In the genomic region with DNA sequence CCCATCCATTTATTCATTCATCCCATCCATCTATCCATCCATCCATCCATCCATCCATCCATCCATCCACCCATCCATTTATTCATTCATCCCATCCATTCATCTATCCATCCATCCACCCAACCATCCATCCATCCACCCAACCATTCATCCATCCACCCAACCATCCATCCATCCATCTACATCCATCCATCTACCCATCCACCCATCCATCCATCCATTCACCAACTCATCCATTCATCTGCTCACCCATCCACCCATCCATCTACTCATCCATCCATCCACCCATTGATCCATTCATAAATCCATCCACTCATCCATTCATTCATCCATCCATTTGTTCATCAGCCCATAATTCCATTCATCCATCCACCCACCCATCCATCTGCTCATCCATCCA, we compare ENCODE assay signal across 26 cellular contexts. TPM values are rescaled to one million over a fixed set of nuclear protein-coding genes. Genes with fewer than 3 reads are reported as not detected.
DNase-seq lines count a peak whose midpoint lies in the region; ATAC-seq, FAIRE-seq and TF ChIP-seq lines count a peak whose summit lies in the region.
"Had no signal": no experiment of that assay in that cellular context is flagged by ENCODE, and none has a peak within 500 bp of the region (broad histone marks: within the 10 kb centered on the region; RNA-seq: fewer than 3 reads in every experiment).

No MANE protein-coding gene starts in this region.

- TF ChIP-seq RAD21 in IMR-90 (IDR thresholded peaks at IDR 0.05; ENCODE audit: low read length) (no peak), H1 (IDR thresholded peaks at IDR 0.05 in 1 of 2, conservative IDR thresholded peaks at IDR 0.05 in 1 of 2; ENCODE audit: low read depth in 2 of 2, low read length in 2 of 2) (no peak)

- H3K9me3 ChIP-seq in BLaER1: peaks cover 53% of the 10 kb centered on the region
- H3K9me3 ChIP-seq in IMR-90 (ENCODE audit: control insufficient read depth, insufficient read depth, low read length): no peaks in the 10 kb centered on the region
- peaks cover 0 to 6% of the 10 kb centered on the region in 2 experiments; a peak in 2 of 4 replicates for H3K9me3 ChIP-seq in H1 (ENCODE audit: insufficient read depth in 2 of 2, low read depth in 1 of 2, low read length in 1 of 2)
- H3K9me3 ChIP-seq: BE2C, HAP-1 had no signal

- H3K27ac Mint-ChIP-seq in Calu3 (ENCODE audit: unreplicated experiment): peak overlapping the region; percentile 4
- H3K27ac Mint-ChIP-seq: CD8-positive, alpha-beta T cell had no signal

- no peak overlapping the region for H3K4ac ChIP-seq in IMR-90 (ENCODE audit: low read depth, low read length)
- H3K4ac ChIP-seq in H1 (replicated peaks; ENCODE audit: insufficient read length, low read depth, low read length): no peak overlapping the region

- intact Hi-C loops in Calu3 (cut with micrococcal nuclease; ENCODE audit: unreplicated experiment) (no loop called here), IMR-90 (cut with micrococcal nuclease) (no loop called here)

- no peak overlapping the region for H4K8ac ChIP-seq in IMR-90 (ENCODE audit: low read depth in 2 of 2, low read length in 2 of 2)
- no peak overlapping the region for H4K8ac ChIP-seq in H1 (ENCODE audit: extremely low read depth, insufficient read depth, low read length)

- no peak overlapping the region for H3K18ac ChIP-seq in IMR-90 (ENCODE audit: low read depth, low read length)
- no peak overlapping the region for H3K18ac ChIP-seq in H1 (ENCODE audit: extremely low read depth, low read length)

- no peaks in the 10 kb centered on the region for H3K27me3 Mint-ChIP-seq in Calu3 (ENCODE audit: unreplicated experiment)

- FAIRE-seq in H1 (lab: Jason Lieb, UNC): no peak
- FAIRE-seq: A549, D721Med, GM12878, GM19239 had no signal

- in situ Hi-C loops in IMR-90 (cut with MboI; ENCODE audit: low sequenced_read_pairs): no loop called here

- H2BK120ac ChIP-seq in IMR-90 (ENCODE audit: low read depth, low read length): no peak overlapping the region
- no peak overlapping the region for H2BK120ac ChIP-seq in H1 (replicated peaks; ENCODE audit: low read depth, low read length)

- H3K4me1 Mint-ChIP-seq in Calu3 (ENCODE audit: low read depth, unreplicated experiment): peaks cover 12% of the 10 kb centered on the region

- H2BK20ac ChIP-seq in IMR-90 (ENCODE audit: low read depth, low read length): no peak overlapping the region
- H2BK20ac ChIP-seq in H1 (ENCODE audit: low read length): no peak overlapping the region

- no peaks in the 10 kb centered on the region for H3K79me1 ChIP-seq in IMR-90 (ENCODE audit: low read depth in 1 of 2, low read length in 2 of 2)
- H3K79me1 ChIP-seq in H1 (ENCODE audit: low read depth, low read length): no peaks in the 10 kb centered on the region

- H3K9me1 ChIP-seq in IMR-90 (ENCODE audit: insufficient read depth, low read length): no peaks in the 10 kb centered on the region

- peak overlapping the region; percentile 38 for H3K4me2 ChIP-seq in BLaER1
- H3K4me2 ChIP-seq in IMR-90 (ENCODE audit: low read depth, low read length): no peak overlapping the region
- no peak overlapping the region for H3K4me2 ChIP-seq in H1 (ENCODE audit: insufficient read depth in 1 of 2, low read depth in 2 of 2, low read length in 2 of 2)
- H3K4me2 ChIP-seq: A549 had no signal

- DNase-seq in Calu3 (no peak), IMR-90 (no peak), H1 (ENCODE audit: low read depth in 1 of 2, low spot score in 2 of 2) (no peak), SKM-1 treated with dmso at 0.1 percent for 144 hours (lab: John Stamatoyannopoulos, UW; ENCODE audit: unreplicated experiment) (no peak), pons (ENCODE audit: low spot score) (no peak), NCI-H1092 (lab: John Stamatoyannopoulos, UW) (no peak)
- DNase-seq: 8988T; ACHN; AML-193; BE2C; Caco-2; CD4-positive, CD25-positive, alpha-beta regulatory T cell; CD8-positive, alpha-beta T cell; DMS 273 treated with DMSO at 0.1 percent for 48 hours; DMS79; EL; GDM1; GM23248 had no signal

- H2AK5ac ChIP-seq in IMR-90 (ENCODE audit: low read depth, low read length) (no peak overlapping the region), H1 (ENCODE audit: low read depth, low read length) (no peak overlapping the region)

- POLR2A ChIA-PET in IMR-90 (lab: Charles Lee; ENCODE audit: unreplicated experiment): no interaction called here
- POLR2A ChIA-PET in H1 (lab: Charles Lee; ENCODE audit: partially characterized antibody): no interaction called here

- ATAC-seq in IMR-90 (ENCODE audit: low read depth) (no peak), HG03025 (IDR thresholded peaks at IDR 0.05; ENCODE audit: low FRiP score, unreplicated experiment) (no peak)
- ATAC-seq: A549; CD8-positive, alpha-beta T cell; GM12878 had no signal

- peaks cover 8% of the 10 kb centered on the region for H3K9me3 Mint-ChIP-seq in Calu3 (ENCODE audit: low read depth, unreplicated experiment)

- H4K91ac ChIP-seq in IMR-90 (ENCODE audit: insufficient read depth, low read depth, low read length) (no peak overlapping the region), H1 (replicated peaks; ENCODE audit: insufficient read length, low read length) (no peak overlapping the region)

- no peak for TF ChIP-seq CTCF in Calu3 (IDR thresholded peaks at IDR 0.05; ENCODE audit: unreplicated experiment)
- TF ChIP-seq CTCF in IMR-90 (conservative IDR thresholded peaks at IDR 0.05; ENCODE audit: low read depth, low read length): no peak
- no peak for TF ChIP-seq CTCF in H1 (IDR thresholded peaks at IDR 0.05; ENCODE audit: control extremely low read depth in 1 of 3, insufficient read depth in 1 of 3, low read depth in 1 of 3, low read length in 3 of 3)

- no peak overlapping the region for H3K4me3 Mint-ChIP-seq in Calu3 (ENCODE audit: low read depth, unreplicated experiment)
- H3K4me3 Mint-ChIP-seq: CD4-positive, CD25-positive, alpha-beta regulatory T cell; CD8-positive, alpha-beta T cell had no signal

- no peaks in the 10 kb centered on the region for H3K79me2 ChIP-seq in H1 (ENCODE audit: control insufficient read depth in 1 of 2, insufficient read depth in 2 of 2, low read length in 2 of 2)

- H4K5ac ChIP-seq in IMR-90 (ENCODE audit: low read depth, low read length) (no peak overlapping the region), H1 (ENCODE audit: insufficient read length, low read depth, low read length) (no peak overlapping the region)

- no peak for TF ChIP-seq EP300 in H1 (IDR thresholded peaks at IDR 0.05; ENCODE audit: borderline replicate concordance in 1 of 2, low read depth in 2 of 2, low read length in 2 of 2)

- TF ChIP-seq POLR2A in IMR-90 (IDR thresholded peaks at IDR 0.05; ENCODE audit: low read depth, low read length) (no peak), H1 (IDR thresholded peaks at IDR 0.05; ENCODE audit: control extremely low read depth in 1 of 2, low read depth in 2 of 2, low read length in 2 of 2) (no peak)

- H3K56ac ChIP-seq in IMR-90 (ENCODE audit: extremely low read depth, insufficient read depth, low read length) (no peak overlapping the region), H1 (replicated peaks; ENCODE audit: insufficient read length, low read depth, low read length) (peak overlapping the region; percentile 77)

- no peak overlapping the region for H3K27ac ChIP-seq in BLaER1
- H3K27ac ChIP-seq in IMR-90 (ENCODE audit: insufficient read depth, low read length): no peak overlapping the region
- no peak overlapping the region for H3K27ac ChIP-seq in H1 (ENCODE audit: low read depth, low read length)
- H3K27ac ChIP-seq: C4-2B, GM23248 had no signal

- no TSS peak for BruUV-seq in Calu3 (replicated peaks; lab: Mats Ljungman, UMichigan)
- no TSS peak for BruUV-seq in IMR-90 (replicated peaks; lab: Mats Ljungman, UMichigan)

- H3K9ac ChIP-seq in BLaER1: no peak overlapping the region
- H3K9ac ChIP-seq in IMR-90 (ENCODE audit: low read depth, low read length): no peak overlapping the region
- H3K9ac ChIP-seq in H1 (replicated peaks in 1 of 4; ENCODE audit: extremely low read depth in 1 of 4, low read depth in 3 of 4, low read length in 3 of 4): no peak overlapping the region
- H3K9ac ChIP-seq: GM23248 had no signal

- H2BK15ac ChIP-seq in IMR-90 (ENCODE audit: low read depth, low read length) (no peak overlapping the region), H1 (ENCODE audit: low read length) (no peak overlapping the region)

- no peak overlapping the region for H2AK9ac ChIP-seq in IMR-90 (replicated peaks; ENCODE audit: low read depth, low read length, poor library complexity)

- H2BK5ac ChIP-seq in IMR-90 (ENCODE audit: low read depth, low read length, poor library complexity, severe bottlenecking) (peak overlapping the region; percentile 71), H1 (ENCODE audit: low read depth, low read length) (no peak overlapping the region)

- H4K20me1 ChIP-seq in BLaER1: no peaks in the 10 kb centered on the region
- no peaks in the 10 kb centered on the region for H4K20me1 ChIP-seq in IMR-90 (ENCODE audit: insufficient read depth, low read length)
- H4K20me1 ChIP-seq in H1 (replicated peaks in 1 of 2; ENCODE audit: control insufficient read depth in 1 of 2, insufficient read depth in 2 of 2, low read length in 2 of 2): peaks cover 0 to 3% of the 10 kb centered on the region in 2 experiments

- H3K36me3 Mint-ChIP-seq in Calu3 (ENCODE audit: insufficient read depth, unreplicated experiment): peaks cover 16% of the 10 kb centered on the region

- no peak overlapping the region for H3K23ac ChIP-seq in IMR-90 (ENCODE audit: low read depth, low read length)
- no peak overlapping the region for H3K23ac ChIP-seq in H1 (ENCODE audit: insufficient read length)

- H3K36me3 ChIP-seq in BLaER1 (peaks cover 26% of the 10 kb centered on the region), IMR-90 (ENCODE audit: control insufficient read depth, insufficient read depth, low read length) (no peaks in the 10 kb centered on the region), H1 (ENCODE audit: control insufficient read depth in 2 of 4, insufficient read depth in 4 of 4, low read length in 3 of 4) (no peaks in the 10 kb centered on the region)
- H3K36me3 ChIP-seq: BE2C, HAP-1 had no signal

- H3K23me2 ChIP-seq in H1 (ENCODE audit: low read depth, low read length): peaks cover 8% of the 10 kb centered on the region; the same call in 1 of the 2 replicates

- no peak overlapping the region for H2AFZ ChIP-seq in IMR-90 (replicated peaks; ENCODE audit: low read length, poor library complexity)
- no peak overlapping the region for H2AFZ ChIP-seq in H1 (ENCODE audit: low read length)
- H2AFZ ChIP-seq: GM23248 had no signal

- H3K4me1 ChIP-seq in BLaER1 (peaks cover 31% of the 10 kb centered on the region), IMR-90 (ENCODE audit: control insufficient read depth, insufficient read depth, low read length) (no peaks in the 10 kb centered on the region), H1 (replicated peaks in 1 of 4; ENCODE audit: control insufficient read depth in 3 of 4, insufficient read depth in 4 of 4, low read length in 3 of 4) (no peaks in the 10 kb centered on the region)
- H3K4me1 ChIP-seq: A549, BE2C, Caco-2, HAP-1 had no signal

- H3K27me3 ChIP-seq in BLaER1 (no peaks in the 10 kb centered on the region), IMR-90 (ENCODE audit: control insufficient read depth, insufficient read depth, low read length) (no peaks in the 10 kb centered on the region), H1 (replicated peaks in 1 of 4; ENCODE audit: control insufficient read depth in 3 of 4, extremely low read depth in 1 of 4, insufficient read depth in 3 of 4, low read length in 3 of 4) (no peaks in the 10 kb centered on the region)
- H3K27me3 ChIP-seq: BE2C had no signal

- H3K14ac ChIP-seq in IMR-90 (replicated peaks; ENCODE audit: low read depth, low read length) (no peak overlapping the region), H1 (ENCODE audit: insufficient read length) (no peak overlapping the region)

- no peak overlapping the region for H3K4me3 ChIP-seq in BLaER1
- H3K4me3 ChIP-seq in IMR-90 (ENCODE audit: insufficient read depth, low read depth, low read length): no peak overlapping the region
- no peak overlapping the region for H3K4me3 ChIP-seq in H1 (ENCODE audit: extremely low read depth in 1 of 4, insufficient read depth in 2 of 4, low read depth in 3 of 4, low read length in 4 of 4)
- H3K4me3 ChIP-seq: A549, GM12878, GM23248, HAP-1 had no signal

- dilution Hi-C loops in IMR-90 (cut with HindIII; ENCODE audit: low sequenced_read_pairs, unreplicated experiment): no loop called here

- H2BK12ac ChIP-seq in H1 (ENCODE audit: low read depth, low read length): no peak overlapping the region

- CTCF ChIA-PET in Calu3 (lab: Charles Lee): no interaction called here
- CTCF ChIA-PET in IMR-90 (lab: Yijun Ruan, JAX): no interaction called here
- CTCF ChIA-PET in H1 (lab: Charles Lee; ENCODE audit: partially characterized antibody): no interaction called here

RNA-seq across cellular contexts. Expression of a gene that starts 56.4 kb away (rescaled TPM):
- total RNA-seq in Calu3 (2022) (273 and 293 TPM in 2 replicates), IMR-90 (2012; rRNA removed) (26.9 and 34.1 TPM in 2 replicates)
- polyA plus RNA-seq in IMR-90 (2012; rRNA removed) (45.5 and 51.3 TPM in 2 replicates), H1 (2011; rRNA removed) (15.6 and 27.5 TPM in 2 replicates)
- 35.6 and 39.8 TPM in 2 replicates for polyA plus RNA-seq in IMR-90 (2012; cell fraction: cytosol; rRNA removed)
- 86.2 and 130 TPM in 2 replicates for polyA plus RNA-seq in IMR-90 (2012; cell fraction: nucleus; rRNA removed; ENCODE audit: low replicate concordance)
- 27.3 and 32.0 TPM in 2 replicates for total RNA-seq in H1 (2021; fragmentation: NEBNext Ultra II Directional; extraction: Animal tissue kit (Norgen Biotek cat#: 25700))
- 16.8 TPM for polyA plus RNA-seq in H1 (2011; cell fraction: cytosol; rRNA removed)
- 47.6 TPM for polyA plus RNA-seq in H1 (2011; cell fraction: nucleus; rRNA removed)
- polyA plus RNA-seq in H1 (2012, experiment 1 of 2): 18.4 to 25.7 TPM (median 22.3 TPM) in 4 replicates
- 11.8 TPM for polyA plus RNA-seq in H1 (2012, experiment 2 of 2)
- polyA plus RNA-seq in H1 (2013, experiment 1 of 2): 11.7 TPM
- 11.3 TPM for polyA plus RNA-seq in H1 (2013, experiment 2 of 2)
- polyA minus RNA-seq in H1 (2011; rRNA and poly(A)+ RNA removed): 28.8 and 34.1 TPM in 2 replicates
- polyA minus RNA-seq in H1 (2011; cell fraction: cytosol; rRNA and poly(A)+ RNA removed): 15.3 TPM
- polyA minus RNA-seq in H1 (2011; cell fraction: nucleus; rRNA and poly(A)+ RNA removed): 55.3 TPM
